8 cellular contexts compared by ENCODE assay signal in genomic region chr1:41109316-41110263, GRCh38.
DNase-seq lines count a peak whose midpoint lies in the region; FAIRE-seq and TF ChIP-seq lines count a peak whose summit lies in the region.

No MANE protein-coding gene starts in this region.

- no peak overlapping the region for H3K9ac ChIP-seq in fibroblast of lung (ENCODE audit: insufficient read depth, low read length)

- H3K4me2 ChIP-seq in fibroblast of lung (ENCODE audit: extremely low read depth, insufficient read depth, low read length) = peak overlapping the region; percentile 76

- H4K20me1 ChIP-seq in fibroblast of lung (ENCODE audit: control insufficient read depth, extremely low read depth, insufficient read depth, low read length) = no peaks in the 10 kb centered on the region

- peaks cover 2% of the 10 kb centered on the region for H3K36me3 ChIP-seq in fibroblast of lung (ENCODE audit: control insufficient read depth, insufficient read depth, low read length)

- H2AFZ ChIP-seq in fibroblast of lung (ENCODE audit: low read length) = peak overlapping the region; percentile 64

- no peak for FAIRE-seq in GM19239 (lab: Jason Lieb, UNC)

- H3K4me1 ChIP-seq in fibroblast of lung (ENCODE audit: control insufficient read depth, extremely low read depth, insufficient read depth, low read length) = peaks cover 13% of the 10 kb centered on the region

- H3K27ac ChIP-seq in RWPE1 (peak overlapping the region; percentile 52), fibroblast of lung (ENCODE audit: insufficient read depth, low read length) (peak overlapping the region; percentile 86)

- POLR2A ChIA-PET in RWPE1 (lab: Yijun Ruan, JAX; ENCODE audit: low non-redundant PET) = no interaction called here

- H3K79me2 ChIP-seq in fibroblast of lung (ENCODE audit: control insufficient read depth, insufficient read depth, low read length) = no peaks in the 10 kb centered on the region

- H3K4me3 ChIP-seq in fibroblast of lung (replicated peaks in 1 of 4; ENCODE audit: control extremely low read depth in 1 of 4, insufficient read depth in 1 of 4, low read depth in 3 of 4, low read length in 4 of 4) = peak overlapping the region in 2 of 4 experiments; percentile 24 to 31

- H3K27me3 ChIP-seq in fibroblast of lung (ENCODE audit: control insufficient read depth, insufficient read depth, low read length) = no peaks in the 10 kb centered on the region

- TF ChIP-seq CTCF in RWPE1 (conservative IDR thresholded peaks at IDR 0.05; ENCODE audit: low read depth) (no peak), fibroblast of lung (conservative IDR thresholded peaks at IDR 0.05 in 1 of 2, IDR thresholded peaks at IDR 0.05 in 1 of 2; ENCODE audit: low read depth in 1 of 2, low read length in 2 of 2) (no peak)

- no peaks in the 10 kb centered on the region for H3K9me3 ChIP-seq in fibroblast of lung (ENCODE audit: control insufficient read depth, insufficient read depth, low read depth, low read length)

- DNase-seq in EH (ENCODE audit: low read depth) (peak; percentile 91), RWPE1 (ENCODE audit: low spot score) (peak; percentile 62), fibroblast of lung (ENCODE audit: low read depth in 2 of 2) (peak; percentile 96), occipital lobe (lab: John Stamatoyannopoulos, UW) (peak; percentile 17), GM19239 (ENCODE audit: insufficient read length, low spot score) (no peak), NCI-H2081 (lab: John Stamatoyannopoulos, UW) (no peak), RKO (ENCODE audit: low spot score) (no peak)
- no peak for DNase-seq in activated CD4-positive, CD25-positive, alpha-beta regulatory T cell treated with anti-CD3 and anti-CD28 coated beads, Interleukin-2, amount 50 U/mL, for 72 hours

- CTCF ChIA-PET in RWPE1 (lab: Yijun Ruan, JAX) = no interaction called here

Comparison
In these comparisons a context has a peak if more than half of its experiments do, and no peak if none do; other contexts are left out.
1. DNase-seq: peak in EH (single experiment), RWPE1 (single experiment), fibroblast of lung (2 of 2) and occipital lobe (single experiment); none in GM19239 (single experiment), NCI-H2081 (0 of 2), activated CD4-positive, CD25-positive, alpha-beta regulatory T cell treated with anti-CD3 and anti-CD28 coated beads, Interleukin-2, amount 50 U/mL, for 72 hours (single experiment) and RKO (single experiment).